Comparison of ENCODE assay signal across 18 cellular contexts in the genomic region with DNA sequence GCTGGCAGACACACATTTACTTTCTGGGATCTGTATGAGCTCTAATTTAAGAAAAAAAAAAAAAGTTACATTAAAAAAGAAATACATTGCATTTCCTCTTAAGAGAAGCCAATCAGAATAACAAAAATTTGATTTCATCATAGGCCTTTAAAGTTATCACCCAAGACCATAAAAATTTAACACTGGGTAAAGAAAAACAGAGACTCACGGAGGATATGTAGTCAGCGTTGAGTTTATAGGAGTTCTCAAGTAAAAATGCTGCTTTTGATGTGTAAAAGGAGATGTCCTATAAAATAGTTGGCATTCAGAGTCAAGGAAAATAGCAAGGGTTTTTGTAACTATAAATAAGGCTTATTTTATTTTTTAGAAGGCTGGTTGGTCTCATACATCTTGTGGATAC.
DNase-seq lines count a peak whose midpoint lies in the region; FAIRE-seq and TF ChIP-seq lines count a peak whose summit lies in the region.
"Had no signal": no experiment of that assay in that cellular context is flagged by ENCODE, and none has a peak within 500 bp of the region (broad histone marks: within the 10 kb centered on the region; RNA-seq: fewer than 3 reads in every experiment).

No MANE protein-coding gene starts in this region.

- FAIRE-seq in keratinocyte (lab: Jason Lieb, UNC) = no peak
- FAIRE-seq: A204.1, GM12891 had no signal

- H3K27me3 ChIP-seq in keratinocyte (ENCODE audit: control insufficient read depth, extremely low read depth, insufficient read depth, low read length) = no peaks in the 10 kb centered on the region
- H3K27me3 ChIP-seq in parathyroid adenoma (ENCODE audit: control insufficient read depth, insufficient read depth, low read length) = no peaks in the 10 kb centered on the region
- no peaks in the 10 kb centered on the region for H3K27me3 ChIP-seq in WERI-Rb-1 (ENCODE audit: insufficient read depth, low read depth, severe bottlenecking)

- no peaks in the 10 kb centered on the region for H3K36me3 ChIP-seq in keratinocyte (ENCODE audit: control insufficient read depth in 2 of 2, extremely low read depth in 1 of 2, insufficient read depth in 2 of 2, low read length in 2 of 2)
- H3K36me3 ChIP-seq in parathyroid adenoma (ENCODE audit: control insufficient read depth, insufficient read depth, low read length) = no peaks in the 10 kb centered on the region
- H3K36me3 ChIP-seq in WERI-Rb-1 = no peaks in the 10 kb centered on the region

- H3K9ac ChIP-seq in keratinocyte (ENCODE audit: control insufficient read depth, extremely low read depth, insufficient read depth, low read length) = no peak overlapping the region
- no peak overlapping the region for H3K9ac ChIP-seq in parathyroid adenoma

- no peaks in the 10 kb centered on the region for H3K9me1 ChIP-seq in keratinocyte (ENCODE audit: control insufficient read depth, extremely low read depth, insufficient read depth, low read length)

- H2AFZ ChIP-seq in keratinocyte (ENCODE audit: control insufficient read depth, low read length) (peak overlapping the region; percentile 10), parathyroid adenoma (no peak overlapping the region)

- H3K4me1 ChIP-seq in keratinocyte (ENCODE audit: control insufficient read depth, extremely low read depth, insufficient read depth, low read length) (peaks cover 16% of the 10 kb centered on the region), parathyroid adenoma (no peaks in the 10 kb centered on the region)

- H3K9me3 ChIP-seq in keratinocyte (ENCODE audit: control insufficient read depth, low read depth, low read length) = peaks cover 3% of the 10 kb centered on the region
- peaks cover 9% of the 10 kb centered on the region for H3K9me3 ChIP-seq in parathyroid adenoma (ENCODE audit: control insufficient read depth, low read length)
- peaks cover 9% of the 10 kb centered on the region for H3K9me3 ChIP-seq in WERI-Rb-1 (ENCODE audit: severe bottlenecking)

- DNase-seq in EH (ENCODE audit: low read depth) (peak; percentile 13), choroid plexus epithelial cell (ENCODE audit: low read depth) (peak; percentile 4), keratinocyte (ENCODE audit: low read depth, low spot score) (no peak), DMS53 treated with DMSO at 0.1 percent for 48 hours (lab: John Stamatoyannopoulos, UW; ENCODE audit: unreplicated experiment) (no peak), WERI-Rb-1 (no peak), coronary artery (ENCODE audit: low spot score) (no peak)
- DNase-seq in central memory CD4-positive, alpha-beta T cell = no peak
- DNase-seq: C1 segment of cervical spinal cord; GF-D8; Karpas-422; NCI-H1930; NCI-H446; NCI-H69; NK-92 treated with Interleukin-12 subunit alpha and Interleukin-12 subunit beta, amount 100 ng/mL, for 24 hours; SHP77 treated with DMSO at 0.1 percent for 48 hours had no signal

- no peak overlapping the region for H3K4me3 ChIP-seq in choroid plexus epithelial cell (ENCODE audit: low read depth, low read length)
- peak overlapping the region in 1 of 3 experiments; percentile 53 for H3K4me3 ChIP-seq in keratinocyte (ENCODE audit: control insufficient read depth in 2 of 3, extremely low read depth in 1 of 3, insufficient read depth in 2 of 3, low read depth in 1 of 3, low read length in 3 of 3)
- H3K4me3 ChIP-seq in parathyroid adenoma (ENCODE audit: low read depth, low read length) = no peak overlapping the region
- H3K4me3 ChIP-seq in WERI-Rb-1 (ENCODE audit: low read depth, low read length) = no peak overlapping the region
- H3K4me3 ChIP-seq in coronary artery = no peak overlapping the region

- no peaks in the 10 kb centered on the region for H4K20me1 ChIP-seq in keratinocyte (ENCODE audit: control insufficient read depth, extremely low read depth, insufficient read depth, low read length)

- peak overlapping the region; percentile 76 for H3K4me2 ChIP-seq in keratinocyte (ENCODE audit: control insufficient read depth, extremely low read depth, insufficient read depth, low read depth, low read length)
- peak overlapping the region; percentile 59 for H3K4me2 ChIP-seq in parathyroid adenoma (ENCODE audit: low read length)

- TF ChIP-seq CTCF in choroid plexus epithelial cell (conservative IDR thresholded peaks at IDR 0.05; ENCODE audit: low read depth, low read length) (no peak), keratinocyte (optimal IDR thresholded peaks at IDR 0.05 in 1 of 3, IDR thresholded peaks at IDR 0.05 in 1 of 3, conservative IDR thresholded peaks at IDR 0.05 in 1 of 3; ENCODE audit: extremely low read depth in 1 of 3, insufficient read depth in 2 of 3, low read length in 3 of 3) (no peak), parathyroid adenoma (IDR thresholded peaks at IDR 0.05) (no peak), WERI-Rb-1 (IDR thresholded peaks at IDR 0.05; ENCODE audit: low read depth, low read length) (no peak), coronary artery (IDR thresholded peaks at IDR 0.05) (no peak)

- dilution Hi-C loops in keratinocyte (cut with MboI; ENCODE audit: extremely low pct_ligation_motif_present, low sequenced_read_pairs) = no loop called here

- H3K27ac ChIP-seq in keratinocyte (ENCODE audit: control insufficient read depth, insufficient read depth, low read length) (no peak overlapping the region), parathyroid adenoma (no peak overlapping the region), WERI-Rb-1 (no peak overlapping the region), coronary artery (no peak overlapping the region)

- H3K79me2 ChIP-seq in keratinocyte (ENCODE audit: control insufficient read depth, insufficient read depth, low read length) (no peaks in the 10 kb centered on the region), parathyroid adenoma (no peaks in the 10 kb centered on the region)

Comparison
In these comparisons a context has a peak if more than half of its experiments do, and no peak if none do; other contexts are left out.
1. DNase-seq: peak in EH (single experiment) and choroid plexus epithelial cell (single experiment); none in keratinocyte (single experiment), central memory CD4-positive, alpha-beta T cell (single experiment), DMS53 treated with DMSO at 0.1 percent for 48 hours (single experiment), WERI-Rb-1 (single experiment) and coronary artery (single experiment).